Comparison of ENCODE assay signal across 1 cellular context in the genomic region with DNA sequence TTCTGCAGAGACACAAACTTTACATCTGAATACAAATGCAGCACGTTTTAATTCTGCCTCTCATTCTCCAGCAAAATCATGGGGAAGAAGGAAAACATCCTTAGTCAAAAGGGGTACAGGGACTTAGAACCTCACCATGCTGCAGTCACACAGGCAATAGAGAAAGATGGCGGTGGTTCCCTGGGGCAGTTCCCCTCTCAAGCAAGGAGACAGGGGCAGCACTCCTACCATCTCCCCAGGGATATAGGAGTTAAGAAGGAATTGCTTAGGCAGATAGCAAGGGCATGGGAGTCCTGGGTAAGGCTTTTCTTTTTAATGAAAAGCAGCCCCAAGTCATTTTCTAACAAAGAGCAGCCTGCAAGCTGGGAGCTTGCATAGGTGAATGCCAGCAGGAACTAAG.
TF ChIP-seq lines count a peak whose summit lies in the region.

No MANE protein-coding gene starts in this region.

TF ChIP-seq in H1, 55 proteins besides CTCF, POLR2A, EP300 and RAD21:
- TF ChIP-seq, protein P1, sequence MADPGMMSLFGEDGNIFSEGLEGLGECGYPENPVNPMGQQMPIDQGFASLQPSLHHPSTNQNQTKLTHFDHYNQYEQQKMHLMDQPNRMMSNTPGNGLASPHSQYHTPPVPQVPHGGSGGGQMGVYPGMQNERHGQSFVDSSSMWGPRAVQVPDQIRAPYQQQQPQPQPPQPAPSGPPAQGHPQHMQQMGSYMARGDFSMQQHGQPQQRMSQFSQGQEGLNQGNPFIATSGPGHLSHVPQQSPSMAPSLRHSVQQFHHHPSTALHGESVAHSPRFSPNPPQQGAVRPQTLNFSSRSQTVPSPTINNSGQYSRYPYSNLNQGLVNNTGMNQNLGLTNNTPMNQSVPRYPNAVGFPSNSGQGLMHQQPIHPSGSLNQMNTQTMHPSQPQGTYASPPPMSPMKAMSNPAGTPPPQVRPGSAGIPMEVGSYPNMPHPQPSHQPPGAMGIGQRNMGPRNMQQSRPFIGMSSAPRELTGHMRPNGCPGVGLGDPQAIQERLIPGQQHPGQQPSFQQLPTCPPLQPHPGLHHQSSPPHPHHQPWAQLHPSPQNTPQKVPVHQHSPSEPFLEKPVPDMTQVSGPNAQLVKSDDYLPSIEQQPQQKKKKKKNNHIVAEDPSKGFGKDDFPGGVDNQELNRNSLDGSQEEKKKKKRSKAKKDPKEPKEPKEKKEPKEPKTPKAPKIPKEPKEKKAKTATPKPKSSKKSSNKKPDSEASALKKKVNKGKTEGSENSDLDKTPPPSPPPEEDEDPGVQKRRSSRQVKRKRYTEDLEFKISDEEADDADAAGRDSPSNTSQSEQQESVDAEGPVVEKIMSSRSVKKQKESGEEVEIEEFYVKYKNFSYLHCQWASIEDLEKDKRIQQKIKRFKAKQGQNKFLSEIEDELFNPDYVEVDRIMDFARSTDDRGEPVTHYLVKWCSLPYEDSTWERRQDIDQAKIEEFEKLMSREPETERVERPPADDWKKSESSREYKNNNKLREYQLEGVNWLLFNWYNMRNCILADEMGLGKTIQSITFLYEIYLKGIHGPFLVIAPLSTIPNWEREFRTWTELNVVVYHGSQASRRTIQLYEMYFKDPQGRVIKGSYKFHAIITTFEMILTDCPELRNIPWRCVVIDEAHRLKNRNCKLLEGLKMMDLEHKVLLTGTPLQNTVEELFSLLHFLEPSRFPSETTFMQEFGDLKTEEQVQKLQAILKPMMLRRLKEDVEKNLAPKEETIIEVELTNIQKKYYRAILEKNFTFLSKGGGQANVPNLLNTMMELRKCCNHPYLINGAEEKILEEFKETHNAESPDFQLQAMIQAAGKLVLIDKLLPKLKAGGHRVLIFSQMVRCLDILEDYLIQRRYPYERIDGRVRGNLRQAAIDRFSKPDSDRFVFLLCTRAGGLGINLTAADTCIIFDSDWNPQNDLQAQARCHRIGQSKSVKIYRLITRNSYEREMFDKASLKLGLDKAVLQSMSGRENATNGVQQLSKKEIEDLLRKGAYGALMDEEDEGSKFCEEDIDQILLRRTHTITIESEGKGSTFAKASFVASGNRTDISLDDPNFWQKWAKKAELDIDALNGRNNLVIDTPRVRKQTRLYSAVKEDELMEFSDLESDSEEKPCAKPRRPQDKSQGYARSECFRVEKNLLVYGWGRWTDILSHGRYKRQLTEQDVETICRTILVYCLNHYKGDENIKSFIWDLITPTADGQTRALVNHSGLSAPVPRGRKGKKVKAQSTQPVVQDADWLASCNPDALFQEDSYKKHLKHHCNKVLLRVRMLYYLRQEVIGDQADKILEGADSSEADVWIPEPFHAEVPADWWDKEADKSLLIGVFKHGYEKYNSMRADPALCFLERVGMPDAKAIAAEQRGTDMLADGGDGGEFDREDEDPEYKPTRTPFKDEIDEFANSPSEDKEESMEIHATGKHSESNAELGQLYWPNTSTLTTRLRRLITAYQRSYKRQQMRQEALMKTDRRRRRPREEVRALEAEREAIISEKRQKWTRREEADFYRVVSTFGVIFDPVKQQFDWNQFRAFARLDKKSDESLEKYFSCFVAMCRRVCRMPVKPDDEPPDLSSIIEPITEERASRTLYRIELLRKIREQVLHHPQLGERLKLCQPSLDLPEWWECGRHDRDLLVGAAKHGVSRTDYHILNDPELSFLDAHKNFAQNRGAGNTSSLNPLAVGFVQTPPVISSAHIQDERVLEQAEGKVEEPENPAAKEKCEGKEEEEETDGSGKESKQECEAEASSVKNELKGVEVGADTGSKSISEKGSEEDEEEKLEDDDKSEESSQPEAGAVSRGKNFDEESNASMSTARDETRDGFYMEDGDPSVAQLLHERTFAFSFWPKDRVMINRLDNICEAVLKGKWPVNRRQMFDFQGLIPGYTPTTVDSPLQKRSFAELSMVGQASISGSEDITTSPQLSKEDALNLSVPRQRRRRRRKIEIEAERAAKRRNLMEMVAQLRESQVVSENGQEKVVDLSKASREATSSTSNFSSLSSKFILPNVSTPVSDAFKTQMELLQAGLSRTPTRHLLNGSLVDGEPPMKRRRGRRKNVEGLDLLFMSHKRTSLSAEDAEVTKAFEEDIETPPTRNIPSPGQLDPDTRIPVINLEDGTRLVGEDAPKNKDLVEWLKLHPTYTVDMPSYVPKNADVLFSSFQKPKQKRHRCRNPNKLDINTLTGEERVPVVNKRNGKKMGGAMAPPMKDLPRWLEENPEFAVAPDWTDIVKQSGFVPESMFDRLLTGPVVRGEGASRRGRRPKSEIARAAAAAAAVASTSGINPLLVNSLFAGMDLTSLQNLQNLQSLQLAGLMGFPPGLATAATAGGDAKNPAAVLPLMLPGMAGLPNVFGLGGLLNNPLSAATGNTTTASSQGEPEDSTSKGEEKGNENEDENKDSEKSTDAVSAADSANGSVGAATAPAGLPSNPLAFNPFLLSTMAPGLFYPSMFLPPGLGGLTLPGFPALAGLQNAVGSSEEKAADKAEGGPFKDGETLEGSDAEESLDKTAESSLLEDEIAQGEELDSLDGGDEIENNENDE (IDR thresholded peaks at IDR 0.05; ENCODE audit: insufficient replicate concordance, low read length), result no peak
- TF ChIP-seq CHD2 (IDR thresholded peaks at IDR 0.05; ENCODE audit: low read length) (no peak), GTF2F1 (IDR thresholded peaks at IDR 0.05; ENCODE audit: borderline replicate concordance, low read depth, low read length) (no peak), RNF2 (IDR thresholded peaks at IDR 0.05; ENCODE audit: borderline replicate concordance, low read depth, low read length, missing control alignments, poor library complexity, severe bottlenecking) (no peak), CHD1 (IDR thresholded peaks at IDR 0.05; ENCODE audit: low read depth, low read length) (no peak), TCF12 (IDR thresholded peaks at IDR 0.05; ENCODE audit: low read depth, low read length) (no peak), SUZ12 (IDR thresholded peaks at IDR 0.05; ENCODE audit: low read length) (no peak), KDM4A (IDR thresholded peaks at IDR 0.05; ENCODE audit: low read depth, low read length, severe bottlenecking) (no peak), SP1 (IDR thresholded peaks at IDR 0.05; ENCODE audit: low read depth, low read length) (no peak), EGR1 (IDR thresholded peaks at IDR 0.05; ENCODE audit: borderline replicate concordance, low read depth, low read length) (no peak), JUND (IDR thresholded peaks at IDR 0.05; ENCODE audit: low read length) (no peak), SP4 (IDR thresholded peaks at IDR 0.05; ENCODE audit: low read length) (no peak), RXRA (IDR thresholded peaks at IDR 0.05; ENCODE audit: insufficient read depth, low read depth, low read length) (no peak), GABPA (IDR thresholded peaks at IDR 0.05; ENCODE audit: borderline replicate concordance, insufficient read depth, low read length) (no peak), NRF1 (IDR thresholded peaks at IDR 0.05; ENCODE audit: low read depth, low read length) (no peak), TAF1 (IDR thresholded peaks at IDR 0.05; ENCODE audit: low read depth, low read length) (no peak), SAP30 (IDR thresholded peaks at IDR 0.05; ENCODE audit: insufficient read depth, insufficient replicate concordance, low read length) (no peak), CEBPB (IDR thresholded peaks at IDR 0.05; ENCODE audit: low read depth, low read length) (no peak), CBX5 (IDR thresholded peaks at IDR 0.05; ENCODE audit: low read depth, low read length) (no peak)
- TF ChIP-seq, protein P2, sequence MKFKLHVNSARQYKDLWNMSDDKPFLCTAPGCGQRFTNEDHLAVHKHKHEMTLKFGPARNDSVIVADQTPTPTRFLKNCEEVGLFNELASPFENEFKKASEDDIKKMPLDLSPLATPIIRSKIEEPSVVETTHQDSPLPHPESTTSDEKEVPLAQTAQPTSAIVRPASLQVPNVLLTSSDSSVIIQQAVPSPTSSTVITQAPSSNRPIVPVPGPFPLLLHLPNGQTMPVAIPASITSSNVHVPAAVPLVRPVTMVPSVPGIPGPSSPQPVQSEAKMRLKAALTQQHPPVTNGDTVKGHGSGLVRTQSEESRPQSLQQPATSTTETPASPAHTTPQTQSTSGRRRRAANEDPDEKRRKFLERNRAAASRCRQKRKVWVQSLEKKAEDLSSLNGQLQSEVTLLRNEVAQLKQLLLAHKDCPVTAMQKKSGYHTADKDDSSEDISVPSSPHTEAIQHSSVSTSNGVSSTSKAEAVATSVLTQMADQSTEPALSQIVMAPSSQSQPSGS (IDR thresholded peaks at IDR 0.05; ENCODE audit: low read length), result no peak
